Comparison of ENCODE assay signal across 8 cellular contexts in the genomic region with DNA sequence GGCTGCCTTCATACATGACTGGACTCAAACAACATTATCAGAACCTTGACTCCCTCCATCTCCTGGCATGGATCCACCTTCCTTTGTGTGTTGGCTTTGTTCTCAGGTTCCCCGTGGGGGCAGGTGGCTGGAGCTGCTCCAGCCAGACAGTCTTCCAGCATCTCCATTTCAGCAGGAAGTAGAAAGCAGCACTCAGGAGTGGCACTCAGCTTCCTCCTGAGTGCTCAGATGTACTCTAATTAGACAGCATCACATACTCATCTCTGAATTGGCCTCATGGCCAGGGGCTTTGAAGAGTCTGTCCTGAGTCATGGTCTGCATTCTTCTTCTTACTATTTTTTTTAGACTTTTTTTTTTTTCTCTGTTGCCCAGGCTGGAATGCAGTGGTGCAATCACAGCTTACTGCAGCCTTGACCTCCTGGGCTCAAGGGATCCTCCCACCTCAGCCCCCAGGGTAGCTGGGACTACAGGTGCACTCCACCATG. TPM values are rescaled to one million over a fixed set of nuclear protein-coding genes. Genes with fewer than 3 reads are reported as not detected.
DNase-seq lines count a peak whose midpoint lies in the region; ATAC-seq and TF ChIP-seq lines count a peak whose summit lies in the region.

No MANE protein-coding gene starts in this region.

- CTCF ChIA-PET in AG04449 (lab: Yijun Ruan, JAX): interaction anchor here (0.9 kb wide), 1 partner anchor 15 kb away, joined by 3 read pairs; no protein-coding TSS in a partner anchor
- CTCF ChIA-PET in PC-3 (lab: Charles Lee): no interaction called here
- CTCF ChIA-PET in OCI-LY7 (lab: Charles Lee; ENCODE audit: unreplicated experiment): no interaction called here

- H3K27ac ChIP-seq in PC-3 (ENCODE audit: low read length) (no peak overlapping the region), OCI-LY7 (ENCODE audit: low read depth, low read length, poor library complexity, severe bottlenecking) (no peak overlapping the region)

- BruUV-seq in PC-3 (replicated peaks; lab: Mats Ljungman, UMichigan) (no TSS peak), OCI-LY7 (replicated peaks; lab: Mats Ljungman, UMichigan) (no TSS peak)

- no peaks in the 10 kb centered on the region for H3F3A ChIP-seq in PC-3 (ENCODE audit: low read length, unreplicated experiment)

- H3K79me2 ChIP-seq in PC-3 (ENCODE audit: low read length) (no peaks in the 10 kb centered on the region), OCI-LY7 (ENCODE audit: insufficient read depth, low read depth, low read length) (no peaks in the 10 kb centered on the region)

- H3K27me3 ChIP-seq in PC-3 (ENCODE audit: low read length): no peaks in the 10 kb centered on the region

- no peaks in the 10 kb centered on the region for H3K36me3 ChIP-seq in PC-3 (ENCODE audit: low read depth, low read length)
- no peaks in the 10 kb centered on the region for H3K36me3 ChIP-seq in OCI-LY7 (ENCODE audit: insufficient read depth, low read length)

- no peak overlapping the region for H3K4me2 ChIP-seq in PC-3 (ENCODE audit: low read length)
- H3K4me2 ChIP-seq in OCI-LY7 (ENCODE audit: low read length): no peak overlapping the region

- H3K9ac ChIP-seq in PC-3 (ENCODE audit: low read length): no peak overlapping the region

- H3K4me1 ChIP-seq in PC-3 (ENCODE audit: insufficient read depth, low read length): no peaks in the 10 kb centered on the region
- no peaks in the 10 kb centered on the region for H3K4me1 ChIP-seq in OCI-LY7 (ENCODE audit: insufficient read depth, low read length, poor library complexity, severe bottlenecking)

- POLR2A ChIA-PET in AG04449 (lab: Yijun Ruan, JAX): interaction anchor here (1.3 kb wide), 1 partner anchor 46 kb away, joined by 4 read pairs; no protein-coding TSS in a partner anchor
- POLR2A ChIA-PET in PC-3 (lab: Charles Lee; ENCODE audit: unreplicated experiment): no interaction called here
- POLR2A ChIA-PET in OCI-LY7 (lab: Charles Lee): interaction anchor here (0.6 to 1.6 kb wide), 2 partner anchors 86 to 199 kb away, joined by 3 to 4 read pairs; no protein-coding TSS in a partner anchor

- H4K20me1 ChIP-seq in PC-3 (ENCODE audit: low read length) (no peaks in the 10 kb centered on the region), OCI-LY7 (ENCODE audit: insufficient read depth, low read length) (no peaks in the 10 kb centered on the region)

- intact Hi-C loops in PC-3 (cut with micrococcal nuclease) (no loop called here), OCI-LY7 (cut with micrococcal nuclease; ENCODE audit: unreplicated experiment) (no loop called here)

- TF ChIP-seq CTCF in AG04449 (IDR thresholded peaks at IDR 0.05; ENCODE audit: insufficient read depth, low read length, missing control alignments): no peak
- no peak for TF ChIP-seq CTCF in PC-3 (conservative IDR thresholded peaks at IDR 0.05; ENCODE audit: low read depth, low read length)
- no peak for TF ChIP-seq CTCF in foreskin fibroblast (IDR thresholded peaks at IDR 0.05; ENCODE audit: low read depth, low read length)
- no peak for TF ChIP-seq CTCF in OCI-LY7 (conservative IDR thresholded peaks at IDR 0.05; ENCODE audit: low read length)

- H2AFZ ChIP-seq in PC-3 (ENCODE audit: low read length) (no peak overlapping the region), OCI-LY7 (ENCODE audit: low read length) (no peak overlapping the region)

- H3K9me2 ChIP-seq in PC-3 (replicated peaks; ENCODE audit: low read length) (no peaks in the 10 kb centered on the region), OCI-LY7 (ENCODE audit: insufficient read depth, low read length) (no peaks in the 10 kb centered on the region)

- H3K9me3 ChIP-seq in PC-3 (ENCODE audit: low read length): no peaks in the 10 kb centered on the region; the same call in 1 of the 2 replicates
- no peaks in the 10 kb centered on the region for H3K9me3 ChIP-seq in OCI-LY7 (ENCODE audit: low read length)

- H3K4me3 ChIP-seq in AG04449 (ENCODE audit: low read depth, low read length) (no peak overlapping the region), PC-3 (ENCODE audit: low read length) (no peak overlapping the region), foreskin fibroblast (ENCODE audit: low read depth in 1 of 2, low read length in 2 of 2) (no peak overlapping the region), OCI-LY7 (ENCODE audit: low read depth, low read length, poor library complexity, severe bottlenecking) (no peak overlapping the region)

- no peak for ATAC-seq in PC-3
- ATAC-seq in GM18867 (IDR thresholded peaks at IDR 0.05; ENCODE audit: unreplicated experiment): no peak
- ATAC-seq in HG03354 (IDR thresholded peaks at IDR 0.05; ENCODE audit: poor library complexity, severe bottlenecking, unreplicated experiment): no peak
- ATAC-seq in GM21737 (IDR thresholded peaks at IDR 0.05; ENCODE audit: unreplicated experiment): no peak

- DNase-seq in AG04449 (ENCODE audit: low read depth, low spot score): peak; percentile 57
- DNase-seq in HK-2 (ENCODE audit: unreplicated experiment): peak; percentile 69
- peak; percentile 26 for DNase-seq in PC-3
- peak; percentile 12 to 23 for DNase-seq in foreskin fibroblast
- DNase-seq in OCI-LY7 (ENCODE audit: low spot score): no peak

RNA-seq across cellular contexts. Expression of gene OVAAL, which starts 27.9 kb away (rescaled TPM):
- total RNA-seq in PC-3 (2014; rRNA removed) (not detected in 2 replicates), OCI-LY7 (2022) (not detected in 2 replicates)
- total RNA-seq in OCI-LY7 (2014; rRNA removed; shearing (Covaris generic)): not detected in 2 replicates

RNA-seq across cellular contexts. Expression of gene XPR1, which starts 45.1 kb away (rescaled TPM):
- total RNA-seq in PC-3 (2014; rRNA removed) (7.3 and 8.2 TPM in 2 replicates), OCI-LY7 (2022) (17.2 and 18.2 TPM in 2 replicates)
- 8.6 and 9.0 TPM in 2 replicates for total RNA-seq in OCI-LY7 (2014; rRNA removed; shearing (Covaris generic))
